9 cellular contexts compared by ENCODE assay signal in genomic region chr7:83936056-83936703, GRCh38.
DNase-seq lines count a peak whose midpoint lies in the region; ATAC-seq, FAIRE-seq and TF ChIP-seq lines count a peak whose summit lies in the region.
"Had no signal": no experiment of that assay in that cellular context is flagged by ENCODE, and none has a peak within 500 bp of the region (broad histone marks: within the 10 kb centered on the region; RNA-seq: fewer than 3 reads in every experiment).

No MANE protein-coding gene starts in this region.

- H3K27me3 Mint-ChIP-seq in MCF 10A (ENCODE audit: insufficient read depth, unreplicated experiment) = no peaks in the 10 kb centered on the region

- no peak overlapping the region for H3K4me2 ChIP-seq in SU-DHL-6 (ENCODE audit: low read depth, low read length, poor library complexity, severe bottlenecking)

- H3K9me2 ChIP-seq in SU-DHL-6 (replicated peaks; ENCODE audit: insufficient read depth, low read length) = no peaks in the 10 kb centered on the region

- TF ChIP-seq CTCF in A673 (conservative IDR thresholded peaks at IDR 0.05; ENCODE audit: low read depth, low read length) (peak; percentile 94), GM13976 (IDR thresholded peaks at IDR 0.05; ENCODE audit: borderline replicate concordance, control extremely low read depth, extremely low read depth, insufficient read depth, missing control alignments) (peak; percentile 82), SU-DHL-6 (IDR thresholded peaks at IDR 0.05; ENCODE audit: insufficient read depth, low read length, poor library complexity, severe bottlenecking) (peak; percentile 95), MCF 10A (IDR thresholded peaks at IDR 0.05; ENCODE audit: unreplicated experiment) (peak; percentile 75)

- intact Hi-C loops in A673 (cut with micrococcal nuclease; ENCODE audit: unreplicated experiment) (loop anchor here (1.0 to 10.0 kb wide), 4 partner anchors 251 to 1619 kb away; no protein-coding TSS in a partner anchor), MCF 10A (cut with micrococcal nuclease) (loop anchor here (1.0 to 10.0 kb wide), 6 partner anchors 33 to 1919 kb away; no protein-coding TSS in a partner anchor)

- FAIRE-seq in islet of Langerhans (lab: Jason Lieb, UNC) = peak; percentile 91

- BruUV-seq in A673 (replicated peaks; lab: Mats Ljungman, UMichigan) = no TSS peak
- BruUV-seq in MCF 10A (replicated peaks; lab: Mats Ljungman, UMichigan) = no TSS peak

- H3F3A ChIP-seq in SU-DHL-6 (ENCODE audit: insufficient read depth) = no peaks in the 10 kb centered on the region

- H3K79me2 ChIP-seq in SU-DHL-6 (ENCODE audit: insufficient read depth, low read length) = no peaks in the 10 kb centered on the region

- no peak overlapping the region for H3K4me3 Mint-ChIP-seq in MCF 10A (ENCODE audit: unreplicated experiment)

- CTCF ChIA-PET in A673 (lab: Charles Lee) (interaction anchor here (0.6 to 1.3 kb wide), 4 partner anchors 11 to 1090 kb away, joined by 3 to 5 read pairs (median 4); no protein-coding TSS in a partner anchor), MCF 10A (lab: Yijun Ruan, JAX) (interaction anchor here (0.6 to 13.9 kb wide), 60 partner anchors 9 to 1947 kb away, joined by 3 to 324 read pairs (median 4); partner anchors contain the start of gene SEMA3A)

- no peaks in the 10 kb centered on the region for H4K20me1 ChIP-seq in SU-DHL-6 (ENCODE audit: low read depth, low read length)

- ATAC-seq in HG02798 (IDR thresholded peaks at IDR 0.05; ENCODE audit: poor library complexity, unreplicated experiment) = peak; percentile 84

- peaks cover 5% of the 10 kb centered on the region for H3K4me1 ChIP-seq in A673 (ENCODE audit: insufficient read depth, low read length, poor library complexity, severe bottlenecking)

- DNase-seq in A673 (ENCODE audit: low spot score) (peak; percentile 88), GM13976 (ENCODE audit: low spot score) (peak; percentile 50), NCI-H1417 (lab: John Stamatoyannopoulos, UW) (peak; percentile 55 to 92 (median 68)), MCF 10A (ENCODE audit: unreplicated experiment) (peak; percentile 78)
- DNase-seq in stimulated activated CD4-positive, alpha-beta T cell treated with anti-CD3 and anti-CD28 coated beads, Interleukin-1b, Interleukin-23, amount 100 ng/mL, for 48 hours = peak; percentile 36

- H3K9me3 Mint-ChIP-seq in MCF 10A (ENCODE audit: unreplicated experiment) = no peaks in the 10 kb centered on the region

- H3K36me3 ChIP-seq in A673 (ENCODE audit: insufficient read depth, low read length, poor library complexity, severe bottlenecking) = no peaks in the 10 kb centered on the region
- H3K36me3 ChIP-seq in SU-DHL-6 (ENCODE audit: low read length) = no peaks in the 10 kb centered on the region

- H3K27me3 ChIP-seq in A673 (replicated peaks; ENCODE audit: insufficient read depth, low read depth, low read length, poor library complexity) = no peaks in the 10 kb centered on the region
- no peaks in the 10 kb centered on the region for H3K27me3 ChIP-seq in SU-DHL-6 (ENCODE audit: low read length)

- H3K9ac ChIP-seq in SU-DHL-6 (ENCODE audit: low read length) = no peak overlapping the region

- H3K9me3 ChIP-seq in A673 (ENCODE audit: low read depth, low read length, poor library complexity, severe bottlenecking) (no peaks in the 10 kb centered on the region), SU-DHL-6 (ENCODE audit: insufficient read depth, low read length) (no peaks in the 10 kb centered on the region)

- peaks cover 5% of the 10 kb centered on the region for H3K4me1 Mint-ChIP-seq in MCF 10A (ENCODE audit: insufficient read depth, unreplicated experiment)

- no peak overlapping the region for H2AFZ ChIP-seq in SU-DHL-6 (ENCODE audit: low read depth, low read length, severe bottlenecking)

- H3K27ac ChIP-seq in A673 (ENCODE audit: low read depth, low read length, poor library complexity, severe bottlenecking) (no peak overlapping the region), SU-DHL-6 (ENCODE audit: low read depth, low read length) (no peak overlapping the region)
- H3K27ac ChIP-seq: skin epidermis had no signal

- no peak overlapping the region for H3K27ac Mint-ChIP-seq in MCF 10A (ENCODE audit: low read depth, unreplicated experiment)

- H3K36me3 Mint-ChIP-seq in MCF 10A (ENCODE audit: insufficient read depth, unreplicated experiment) = no peaks in the 10 kb centered on the region

- in situ Hi-C loops in GM13976 (cut with MboI; ENCODE audit: low sequenced_read_pairs, unreplicated experiment) = no loop called here

- POLR2A ChIA-PET in A673 (lab: Charles Lee; ENCODE audit: low non-redundant PET) = no interaction called here
- POLR2A ChIA-PET in MCF 10A (lab: Yijun Ruan, JAX) = interaction anchor here (0.9 kb wide), 2 partner anchors 12 to 22 kb away, joined by 3 read pairs; no protein-coding TSS in a partner anchor

- no peak overlapping the region for H3K4me3 ChIP-seq in A673 (ENCODE audit: low read depth, low read length, poor library complexity, severe bottlenecking)
- no peak overlapping the region for H3K4me3 ChIP-seq in SU-DHL-6 (ENCODE audit: insufficient read depth, low read length, poor library complexity, severe bottlenecking)
- H3K4me3 ChIP-seq: skin epidermis had no signal

Comparison
In these comparisons a context has a peak if more than half of its experiments do, and no peak if none do; other contexts are left out.
1. DNase-seq: peak in every context shown above with its lines; median percentile 88 in A673; 78 in MCF 10A; 68 in NCI-H1417; 50 in GM13976; 36 in stimulated activated CD4-positive, alpha-beta T cell treated with anti-CD3 and anti-CD28 coated beads, Interleukin-1b, Interleukin-23, amount 100 ng/mL, for 48 hours.